Comparison of ENCODE assay signal across 14 cellular contexts in the genomic region with DNA sequence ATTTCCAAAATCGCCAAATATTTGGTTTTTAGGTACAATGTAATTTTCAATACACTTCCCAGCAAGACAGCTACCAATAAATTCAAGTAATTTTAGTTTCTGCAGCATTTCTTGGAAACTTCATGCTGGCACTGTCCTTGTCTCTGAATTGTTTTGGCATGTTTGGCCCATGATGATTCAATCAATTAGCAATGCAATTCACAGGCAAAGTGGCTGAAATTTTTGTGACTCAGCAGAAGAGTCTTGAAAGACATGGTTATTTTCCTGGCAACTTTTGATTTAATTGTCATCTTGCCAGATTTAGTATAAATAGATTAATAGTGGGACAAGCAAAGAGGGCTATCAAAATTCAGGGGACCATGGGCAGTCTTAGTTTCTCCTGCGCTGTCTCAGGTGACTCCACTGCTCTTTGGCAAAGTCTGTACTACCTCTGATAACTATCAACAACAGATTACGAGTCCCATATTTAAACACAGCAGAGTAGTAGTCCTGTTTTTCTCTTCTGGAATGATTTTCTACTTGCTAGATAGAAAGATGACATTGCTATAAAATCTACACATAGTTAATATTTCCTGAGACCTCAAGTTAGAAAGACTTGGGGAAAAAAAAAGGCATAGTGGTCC.
DNase-seq lines count a peak whose midpoint lies in the region; TF ChIP-seq lines count a peak whose summit lies in the region.
"Had no signal": no experiment of that assay in that cellular context is flagged by ENCODE, and none has a peak within 500 bp of the region (broad histone marks: within the 10 kb centered on the region; RNA-seq: fewer than 3 reads in every experiment).

No MANE protein-coding gene starts in this region.

- H3K27ac ChIP-seq in right atrium auricular region, result no peak overlapping the region
- H3K27ac ChIP-seq: thoracic aorta had no signal

- DNase-seq in GM04503 (ENCODE audit: low read depth) (peak; percentile 80), RPMI7951 (ENCODE audit: low read depth) (peak; percentile 72), fibroblast of gingiva (ENCODE audit: low read depth) (peak; percentile 85), pons (ENCODE audit: low spot score) (peak; percentile 16), right atrium auricular region (ENCODE audit: low spot score) (no peak), NCI-H748 (lab: John Stamatoyannopoulos, UW; ENCODE audit: unreplicated experiment) (no peak), SKM-1 (lab: John Stamatoyannopoulos, UW; ENCODE audit: unreplicated experiment) (no peak)
- DNase-seq in activated CD4-positive, alpha-beta T cell treated with anti-CD3 and anti-CD28 coated beads, Interleukin-2, amount 50 U/mL, for 48 hours, result no peak
- DNase-seq: activated CD8-positive, alpha-beta memory T cell treated with anti-CD3 and anti-CD28 coated beads for 24 hours; anterior cingulate cortex; hippocampal formation; naive B cell; NCI-H526 had no signal

- no peaks in the 10 kb centered on the region for H3K9me3 ChIP-seq in right atrium auricular region
- H3K9me3 ChIP-seq: thoracic aorta had no signal

- no peak for TF ChIP-seq CTCF in right atrium auricular region (IDR thresholded peaks at IDR 0.05)

- H3K36me3 ChIP-seq in right atrium auricular region, result no peaks in the 10 kb centered on the region
- H3K36me3 ChIP-seq: thoracic aorta had no signal

- H3K4me3 ChIP-seq in right atrium auricular region, result no peak overlapping the region
- H3K4me3 ChIP-seq: thoracic aorta had no signal

- H3K4me1 ChIP-seq in right atrium auricular region, result peaks cover 0 to 12% of the 10 kb centered on the region in 2 donors

- H3K27me3 ChIP-seq in right atrium auricular region, result no peaks in the 10 kb centered on the region

Comparison
In these comparisons a context has a peak if more than half of its experiments do, and no peak if none do; other contexts are left out.
1. DNase-seq: peak in GM04503 (single experiment), RPMI7951 (single experiment), fibroblast of gingiva (single experiment) and pons (single experiment); none in right atrium auricular region (single experiment), NCI-H748 (single experiment), activated CD4-positive, alpha-beta T cell treated with anti-CD3 and anti-CD28 coated beads, Interleukin-2, amount 50 U/mL, for 48 hours (0 of 2) and SKM-1 (single experiment).